8 cellular contexts compared by ENCODE assay signal in the genomic region with DNA sequence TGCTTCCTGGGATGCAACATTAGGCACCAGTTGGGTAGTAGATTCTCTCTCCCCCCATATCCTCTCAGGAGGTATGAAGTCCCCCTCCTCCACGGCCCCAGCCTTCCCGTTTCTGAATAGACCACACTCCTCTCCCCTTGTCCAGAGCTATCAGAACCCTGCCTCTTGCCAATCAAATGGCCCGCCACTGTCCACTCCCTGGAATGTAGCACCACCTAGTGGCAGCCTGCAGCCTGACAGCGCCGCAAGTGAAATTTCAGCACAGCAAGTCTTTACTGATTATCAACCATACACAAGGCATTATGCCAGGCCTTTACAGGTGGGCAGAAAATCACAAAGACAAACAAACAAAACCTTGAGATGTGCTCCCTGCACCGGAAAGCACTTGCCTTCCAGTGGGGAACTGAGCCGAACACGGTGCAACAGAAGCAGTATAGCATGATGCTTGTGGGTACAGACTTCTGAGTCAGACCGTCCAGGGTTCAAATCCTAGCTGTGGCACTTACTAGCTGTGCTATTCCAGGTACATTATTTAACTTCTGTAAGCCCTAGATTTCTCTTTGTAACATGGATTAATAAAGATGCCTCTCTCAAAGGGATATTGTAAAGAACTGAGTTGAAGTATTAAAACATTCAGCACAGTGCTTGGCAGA.
DNase-seq lines count a peak whose midpoint lies in the region; ATAC-seq and TF ChIP-seq lines count a peak whose summit lies in the region.

No MANE protein-coding gene starts in this region.

- no peak overlapping the region for H3K27ac ChIP-seq in Peyer's patch
- no peak overlapping the region for H3K27ac ChIP-seq in cardiac muscle cell

- H3K4me3 ChIP-seq in Peyer's patch (no peak overlapping the region), cardiac muscle cell (no peak overlapping the region), lower leg skin (ENCODE audit: low read depth, poor library complexity, severe bottlenecking) (no peak overlapping the region)

- DNase-seq in GM03348 (ENCODE audit: low spot score): peak; percentile 74
- peak; percentile 49 for DNase-seq in HuH-7 (ENCODE audit: low spot score)
- DNase-seq in Peyer's patch: peak; percentile 22 to 80 (median 74)
- peak; percentile 27 for DNase-seq in activated gamma-delta T cell treated with anti-CD3 and anti-CD28 coated beads, Interleukin-2, amount 50 U/mL, for 16 hours (ENCODE audit: low read depth)
- peak; percentile 64 to 69 for DNase-seq in cardiac muscle cell (ENCODE audit: low read depth in 1 of 2, low spot score in 1 of 2)
- DNase-seq in renal cortical epithelial cell (ENCODE audit: low read depth): peak; percentile 42
- no peak for DNase-seq in lower leg skin (ENCODE audit: low spot score in 2 of 2)

- H3K4me1 ChIP-seq in Peyer's patch: no peaks in the 10 kb centered on the region
- H3K4me1 ChIP-seq in cardiac muscle cell (ENCODE audit: low read depth): no peaks in the 10 kb centered on the region

- TF ChIP-seq CTCF in Peyer's patch (IDR thresholded peaks at IDR 0.05): peak; percentile 10 to 78 (median 74)
- TF ChIP-seq CTCF in cardiac muscle cell (IDR thresholded peaks at IDR 0.05; ENCODE audit: low read depth, low read length): peak; percentile 99
- TF ChIP-seq CTCF in lower leg skin (IDR thresholded peaks at IDR 0.05): no peak

- H3K27me3 ChIP-seq in Peyer's patch: no peaks in the 10 kb centered on the region
- no peaks in the 10 kb centered on the region for H3K27me3 ChIP-seq in cardiac muscle cell

- no peaks in the 10 kb centered on the region for H3K9me3 ChIP-seq in Peyer's patch
- no peaks in the 10 kb centered on the region for H3K9me3 ChIP-seq in cardiac muscle cell (ENCODE audit: low read depth)

- WGBS in lower leg skin, 2 donors: 22 to 28% methylated on average over 9 of the region's 9 CpGs

- no peaks in the 10 kb centered on the region for H3K36me3 ChIP-seq in Peyer's patch
- no peaks in the 10 kb centered on the region for H3K36me3 ChIP-seq in cardiac muscle cell

- intact Hi-C loops in lower leg skin (cut with DNase I; ENCODE audit: low total_unique reads): no loop called here

- ATAC-seq in GM19397 (IDR thresholded peaks at IDR 0.05; ENCODE audit: unreplicated experiment): no peak

- TF ChIP-seq POLR2A in Peyer's patch (IDR thresholded peaks at IDR 0.05): no peak
- no peak for TF ChIP-seq POLR2A in lower leg skin (IDR thresholded peaks at IDR 0.05)

Comparison
In these comparisons a context has a peak if more than half of its experiments do, and no peak if none do; other contexts are left out.
1. DNase-seq: peak in GM03348 (single experiment), HuH-7 (single experiment), Peyer's patch (3 of 3), activated gamma-delta T cell treated with anti-CD3 and anti-CD28 coated beads, Interleukin-2, amount 50 U/mL, for 16 hours (single experiment), cardiac muscle cell (2 of 2) and renal cortical epithelial cell (single experiment); none in lower leg skin (0 of 2).
2. CTCF ChIP-seq: peak in Peyer's patch (6 of 6) and cardiac muscle cell (single experiment); none in lower leg skin (0 of 3).